21 cellular contexts compared by ENCODE assay signal in genomic region chr10:71807557-71808510, GRCh38. TPM values are rescaled to one million over a fixed set of nuclear protein-coding genes. Genes with fewer than 3 reads are reported as not detected.
DNase-seq lines count a peak whose midpoint lies in the region; ATAC-seq, FAIRE-seq and TF ChIP-seq lines count a peak whose summit lies in the region.
"Had no signal": no experiment of that assay in that cellular context is flagged by ENCODE, and none has a peak within 500 bp of the region (broad histone marks: within the 10 kb centered on the region; RNA-seq: fewer than 3 reads in every experiment).

No MANE protein-coding gene starts in this region.

- H3K9ac ChIP-seq in K562 (ENCODE audit: insufficient read depth in 1 of 2, low read depth in 2 of 2, low read length in 2 of 2): peak overlapping the region in 1 of 2 experiments; percentile 50; a peak in 1 of 4 replicates
- H3K9ac ChIP-seq in neuronal stem cell (ENCODE audit: low read depth, low read length, poor library complexity): no peak overlapping the region
- H3K9ac ChIP-seq: BLaER1 treated with 17β-estradiol and CSF1 and Interleukin-3, amounts not matched to agents 10 nM and 100 nM; GM23248 had no signal

- H2AFZ ChIP-seq in K562 (ENCODE audit: low read depth, low read length) (no peak overlapping the region), neuronal stem cell (ENCODE audit: low read length) (no peak overlapping the region)
- H2AFZ ChIP-seq: GM23248 had no signal

- BruUV-seq in K562 (replicated peaks; lab: Mats Ljungman, UMichigan): no TSS peak

- peak overlapping the region; percentile 91 for H3K14ac ChIP-seq in neuronal stem cell (ENCODE audit: low read length)

- 55% methylated on average over 18 of the region's 21 CpGs for WGBS in K562 (ENCODE audit: insufficient coverage, low coverage, missing lambda C conversion rate)
- WGBS in neuronal stem cell (ENCODE audit: extremely low coverage in 2 of 2, insufficient read length in 2 of 2, insufficient replicate concordance in 1 of 2), 2 donors: 100% methylated on average over 1 of the region's 21 CpGs; no CpG with 5 or more reads in 1 of the 2 donors

- H2BK120ac ChIP-seq in neuronal stem cell (ENCODE audit: low read depth, low read length): no peak overlapping the region

- no peaks in the 10 kb centered on the region for H3K36me3 Mint-ChIP-seq in activated naive CD4-positive, alpha-beta T cell treated with anti-CD3 and anti-CD28 coated beads, Interleukin-2, amount 50 U/mL, for 72 hours

- H4K91ac ChIP-seq in neuronal stem cell (ENCODE audit: low read depth, low read length, poor library complexity): no peak overlapping the region

- H3K9me1 ChIP-seq in K562 (ENCODE audit: control insufficient read depth, insufficient read depth, low read length): peaks cover 3% of the 10 kb centered on the region

- no peaks in the 10 kb centered on the region; the same call in 1 of the 2 replicates for H3K9me3 ChIP-seq in K562 (replicated peaks; ENCODE audit: control insufficient read depth, insufficient read depth, low read depth, low read length)
- H3K9me3 ChIP-seq in neuronal stem cell (replicated peaks in 1 of 2; ENCODE audit: control insufficient read depth in 2 of 2, insufficient read depth in 1 of 2, low read depth in 1 of 2, low read length in 2 of 2): no peaks in the 10 kb centered on the region
- H3K9me3 ChIP-seq: BLaER1 treated with 17β-estradiol and CSF1 and Interleukin-3, amounts not matched to agents 10 nM and 100 nM; HAP-1 had no signal

- no peak overlapping the region for H3K4ac ChIP-seq in neuronal stem cell (ENCODE audit: low read length)

- H3K9me3 Mint-ChIP-seq in activated naive CD4-positive, alpha-beta T cell treated with anti-CD3 and anti-CD28 coated beads, Interleukin-2, amount 50 U/mL, for 72 hours: no peaks in the 10 kb centered on the region
- H3K9me3 Mint-ChIP-seq: CD8-positive, alpha-beta memory T cell had no signal

- H2BK12ac ChIP-seq in neuronal stem cell (ENCODE audit: low read length): peak overlapping the region; percentile 17

- no peak overlapping the region for H2BK15ac ChIP-seq in neuronal stem cell (ENCODE audit: low read length)

- FAIRE-seq in K562 (lab: Jason Lieb, UNC) (no peak), urothelium cell line (lab: Jason Lieb, UNC) (peak; percentile 9)
- FAIRE-seq: D721Med, GM12892, GM18507 had no signal

- H3K4me2 ChIP-seq in K562 (ENCODE audit: insufficient read depth, low read length) (no peak overlapping the region), neuronal stem cell (ENCODE audit: insufficient read depth, low read length, poor library complexity, severe bottlenecking) (no peak overlapping the region)

- DNase-seq in activated naive CD4-positive, alpha-beta T cell treated with anti-CD3 and anti-CD28 coated beads, Interleukin-2, amount 50 U/mL, for 72 hours (ENCODE audit: low spot score in 2 of 2): no peak
- DNase-seq in activated naive CD4-positive, alpha-beta T cell (lab: John Stamatoyannopoulos, UW): no peak
- DNase-seq in K562 (ENCODE audit: extremely low read depth in 1 of 4, low spot score in 3 of 4) (no peak), neuronal stem cell (ENCODE audit: low spot score) (no peak), urothelium cell line (ENCODE audit: low spot score) (no peak), RKO (ENCODE audit: low spot score) (no peak), D341Med (ENCODE audit: low spot score) (no peak)
- DNase-seq: 8988T, COR-L47, GDM1, GM23248 had no signal

- no peak for ATAC-seq in activated naive CD4-positive, alpha-beta T cell treated with anti-CD3 and anti-CD28 coated beads, Interleukin-2, amount 50 U/mL, for 72 hours
- no peak for ATAC-seq in K562
- ATAC-seq in HG03280 (IDR thresholded peaks at IDR 0.05; ENCODE audit: unreplicated experiment): no peak

- H2AK5ac ChIP-seq in neuronal stem cell (ENCODE audit: low read depth, low read length): peak overlapping the region; percentile 76

- H2BK5ac ChIP-seq in neuronal stem cell (ENCODE audit: low read length): no peak overlapping the region

- TF ChIP-seq POLR2A in K562 (conservative IDR thresholded peaks at IDR 0.05): no peak

- peak overlapping the region; percentile 1 to 63 for H3K27ac Mint-ChIP-seq in activated naive CD4-positive, alpha-beta T cell treated with anti-CD3 and anti-CD28 coated beads, Interleukin-2, amount 50 U/mL, for 72 hours
- H3K27ac Mint-ChIP-seq: B cell had no signal

- H3K18ac ChIP-seq in neuronal stem cell (ENCODE audit: low read length): peak overlapping the region; percentile 27

- no peak for TF ChIP-seq EP300 in K562 (IDR thresholded peaks at IDR 0.05; ENCODE audit: low read length)

- H3K79me1 ChIP-seq in neuronal stem cell (ENCODE audit: low read depth, low read length): no peaks in the 10 kb centered on the region

- no peak overlapping the region for H3K4me3 ChIP-seq in K562
- no peak overlapping the region for H3K4me3 ChIP-seq in neuronal stem cell (ENCODE audit: low read length in 2 of 2)
- H3K4me3 ChIP-seq: BLaER1 treated with 17β-estradiol and CSF1 and Interleukin-3, amounts not matched to agents 10 nM and 100 nM; GM23248; HAP-1 had no signal

- no peak for TF ChIP-seq CTCF in K562 (IDR thresholded peaks at IDR 0.05 in 2 of 3, conservative IDR thresholded peaks at IDR 0.05 in 1 of 3; ENCODE audit: insufficient read depth in 2 of 3, low read depth in 1 of 3, low read length in 3 of 3)

- H3K23ac ChIP-seq in neuronal stem cell (ENCODE audit: low read depth, low read length, poor library complexity): peak overlapping the region; percentile 59

- CTCF ChIA-PET in K562 (lab: Yijun Ruan, JAX; ENCODE audit: low intra/inter-chr PET ratio): no interaction called here

- in situ Hi-C loops in K562 (cut with MboI): no loop called here

- H4K20me1 ChIP-seq in K562 (replicated peaks; ENCODE audit: control insufficient read depth, insufficient read depth, low read length): peaks cover 5% of the 10 kb centered on the region; the same call in 1 of the 2 replicates

- POLR2A ChIA-PET in K562 (lab: Yijun Ruan, JAX): interaction anchor here (0.6 to 0.7 kb wide), 2 partner anchors 83 to 465 kb away, joined by 3 to 4 read pairs; no protein-coding TSS in a partner anchor

- H3K27me3 ChIP-seq in K562 (ENCODE audit: control insufficient read depth in 2 of 2, insufficient read depth in 2 of 2, low read length in 2 of 2) (no peaks in the 10 kb centered on the region), neuronal stem cell (ENCODE audit: control insufficient read depth in 3 of 3, insufficient read depth in 3 of 3, low read depth in 1 of 3, low read length in 3 of 3) (peaks cover 0 to 19% (median 7%) of the 10 kb centered on the region in 3 experiments)
- H3K27me3 ChIP-seq: BLaER1 treated with 17β-estradiol and CSF1 and Interleukin-3, amounts not matched to agents 10 nM and 100 nM had no signal

- no peak for TF ChIP-seq RAD21 in K562 (CRISPR knock-in tag; conservative IDR thresholded peaks at IDR 0.05 in 1 of 2, IDR thresholded peaks at IDR 0.05 in 1 of 2)

- peak overlapping the region; percentile 95 for H4K8ac ChIP-seq in neuronal stem cell (ENCODE audit: low read depth, low read length)

- H3K36me3 ChIP-seq in K562 (ENCODE audit: control insufficient read depth, insufficient read depth, low read length) (no peaks in the 10 kb centered on the region), neuronal stem cell (replicated peaks in 1 of 2; ENCODE audit: control insufficient read depth in 2 of 2, insufficient read depth in 2 of 2, low read length in 2 of 2) (peaks cover 0 to 4% of the 10 kb centered on the region in 2 donors)
- H3K36me3 ChIP-seq: HAP-1 had no signal

- peaks cover 15 to 54% of the 10 kb centered on the region in 2 experiments for H3K4me1 ChIP-seq in K562 (replicated peaks in 1 of 2; ENCODE audit: control insufficient read depth in 2 of 2, insufficient read depth in 2 of 2, low read length in 2 of 2)
- H3K4me1 ChIP-seq in neuronal stem cell (ENCODE audit: control insufficient read depth in 2 of 2, insufficient read depth in 1 of 2, low read depth in 1 of 2, low read length in 2 of 2): peaks cover 0 to 7% of the 10 kb centered on the region in 2 donors
- H3K4me1 ChIP-seq: HAP-1 had no signal

- H3K79me2 ChIP-seq in K562 (ENCODE audit: control insufficient read depth, insufficient read depth, low read length): no peaks in the 10 kb centered on the region

- intact Hi-C loops in K562 (cut with micrococcal nuclease): no loop called here

- H3K27ac ChIP-seq in K562 (ENCODE audit: extremely low read depth, low read depth, low read length) (no peak overlapping the region), neuronal stem cell (replicated peaks; ENCODE audit: low read length) (no peak overlapping the region)
- H3K27ac ChIP-seq: BLaER1 treated with 17β-estradiol and CSF1 and Interleukin-3, amounts not matched to agents 10 nM and 100 nM; GM23248; HL-60 had no signal

RNA-seq across cellular contexts. Expression of gene VSIR, which starts 34.5 kb away (rescaled TPM):
- 100 to 1,000 TPM in 1 of 2 donors, 10 to 100 TPM in 1; 54.5 to 126 TPM for total RNA-seq in activated naive CD4-positive, alpha-beta T cell treated with anti-CD3 and anti-CD28 coated beads, Interleukin-2, amount 50 U/mL, for 72 hours
- total RNA-seq in K562 (2011; cell fraction: chromatin; rRNA removed; ENCODE audit: low replicate concordance): 4.2 and 14.4 TPM in 2 replicates
- 9.6 and 14.8 TPM in 2 replicates for total RNA-seq in K562 (2011; cell fraction: nucleolus; rRNA removed)
- 9.2 and 10.6 TPM in 2 replicates for total RNA-seq in K562 (2011; cell fraction: nucleoplasm; rRNA removed)
- total RNA-seq in K562 (2014; rRNA removed): 12.7 and 13.1 TPM in 2 replicates
- total RNA-seq in K562 (2014; rRNA removed; fragmentation: Illumina TruSeq; extraction: Trizol): 2.4 and 3.0 TPM in 2 replicates
- total RNA-seq in K562 (2015; rRNA removed; fragmentation: Illumina TruSeq; extraction: Trizol): 20.1 and 20.5 TPM in 2 replicates
- 15.2 and 15.7 TPM in 2 replicates for total RNA-seq in K562 (2021)
- polyA plus RNA-seq in K562 (2011; rRNA removed): 6.3 and 7.9 TPM in 2 replicates
- polyA plus RNA-seq in K562 (2011; cell fraction: cytosol; rRNA removed): 4.8 and 19.8 TPM in 2 replicates
- polyA plus RNA-seq in K562 (2011; cell fraction: nucleus; rRNA removed): 7.5 and 24.7 TPM in 2 replicates
- 17.5 and 209 TPM in 2 replicates for polyA plus RNA-seq in K562 (2012)
- 12.1 and 15.1 TPM in 2 replicates for polyA plus RNA-seq in K562 (2014; fragmentation: Illumina TruSeq; extraction: Trizol)
- under 1 TPM; 0.14 to 0.41 TPM for polyA plus RNA-seq in K562 (2014; fragmentation: Nextera tagmentation; extraction: Ambion mirVana)
- polyA plus RNA-seq in K562 (2014; rRNA removed): 9.3 and 12.6 TPM in 2 replicates
- polyA minus RNA-seq in K562 (2011; rRNA and poly(A)+ RNA removed): 2.1 and 6.2 TPM in 2 replicates
- 4.9 and 8.1 TPM in 2 replicates for polyA minus RNA-seq in K562 (2011; cell fraction: cytosol; rRNA and poly(A)+ RNA removed)
- 6.1 and 8.9 TPM in 2 replicates for polyA minus RNA-seq in K562 (2011; cell fraction: nucleus; rRNA and poly(A)+ RNA removed)
- polyA plus RNA-seq in neuronal stem cell (2013, experiment 1 of 2): 0.29 TPM
- polyA plus RNA-seq in neuronal stem cell (2013, experiment 2 of 2): 0.48 TPM
- total RNA-seq: A673 had no signal

RNA-seq across cellular contexts. Expression of gene PSAP, which starts 43.2 kb away (rescaled TPM):
- 100 to 1,000 TPM; 128 to 165 TPM for total RNA-seq in activated naive CD4-positive, alpha-beta T cell treated with anti-CD3 and anti-CD28 coated beads, Interleukin-2, amount 50 U/mL, for 72 hours
- 516 and 975 TPM in 2 replicates for total RNA-seq in K562 (2011; cell fraction: chromatin; rRNA removed; ENCODE audit: low replicate concordance)
- 1,506 and 1,517 TPM in 2 replicates for total RNA-seq in K562 (2011; cell fraction: nucleolus; rRNA removed)
- total RNA-seq in K562 (2011; cell fraction: nucleoplasm; rRNA removed): 977 and 1,240 TPM in 2 replicates
- total RNA-seq in K562 (2014; rRNA removed): 300 and 431 TPM in 2 replicates
- 231 and 245 TPM in 2 replicates for total RNA-seq in K562 (2014; rRNA removed; fragmentation: Illumina TruSeq; extraction: Trizol)
- 354 and 357 TPM in 2 replicates for total RNA-seq in K562 (2015; rRNA removed; fragmentation: Illumina TruSeq; extraction: Trizol)
- 458 and 473 TPM in 2 replicates for total RNA-seq in K562 (2021)
- polyA plus RNA-seq in K562 (2011; rRNA removed): 613 and 630 TPM in 2 replicates
- polyA plus RNA-seq in K562 (2011; cell fraction: cytosol; rRNA removed): 632 and 704 TPM in 2 replicates
- polyA plus RNA-seq in K562 (2011; cell fraction: nucleus; rRNA removed): 504 and 505 TPM in 2 replicates
- polyA plus RNA-seq in K562 (2012): 541 and 1,183 TPM in 2 replicates
- polyA plus RNA-seq in K562 (2014; fragmentation: Illumina TruSeq; extraction: Trizol): 439 and 442 TPM in 2 replicates
- 100 to 1,000 TPM; 429 to 700 TPM for polyA plus RNA-seq in K562 (2014; fragmentation: Nextera tagmentation; extraction: Ambion mirVana)
- 399 and 425 TPM in 2 replicates for polyA plus RNA-seq in K562 (2014; rRNA removed)
- 379 and 426 TPM in 2 replicates for polyA minus RNA-seq in K562 (2011; rRNA and poly(A)+ RNA removed)
- 290 and 309 TPM in 2 replicates for polyA minus RNA-seq in K562 (2011; cell fraction: cytosol; rRNA and poly(A)+ RNA removed)
- 87.5 and 138 TPM in 2 replicates for polyA minus RNA-seq in K562 (2011; cell fraction: nucleus; rRNA and poly(A)+ RNA removed)
- 264 TPM for polyA plus RNA-seq in neuronal stem cell (2013, experiment 1 of 2)
- polyA plus RNA-seq in neuronal stem cell (2013, experiment 2 of 2): 263 TPM
